9 cellular contexts compared by ENCODE assay signal in the genomic region with DNA sequence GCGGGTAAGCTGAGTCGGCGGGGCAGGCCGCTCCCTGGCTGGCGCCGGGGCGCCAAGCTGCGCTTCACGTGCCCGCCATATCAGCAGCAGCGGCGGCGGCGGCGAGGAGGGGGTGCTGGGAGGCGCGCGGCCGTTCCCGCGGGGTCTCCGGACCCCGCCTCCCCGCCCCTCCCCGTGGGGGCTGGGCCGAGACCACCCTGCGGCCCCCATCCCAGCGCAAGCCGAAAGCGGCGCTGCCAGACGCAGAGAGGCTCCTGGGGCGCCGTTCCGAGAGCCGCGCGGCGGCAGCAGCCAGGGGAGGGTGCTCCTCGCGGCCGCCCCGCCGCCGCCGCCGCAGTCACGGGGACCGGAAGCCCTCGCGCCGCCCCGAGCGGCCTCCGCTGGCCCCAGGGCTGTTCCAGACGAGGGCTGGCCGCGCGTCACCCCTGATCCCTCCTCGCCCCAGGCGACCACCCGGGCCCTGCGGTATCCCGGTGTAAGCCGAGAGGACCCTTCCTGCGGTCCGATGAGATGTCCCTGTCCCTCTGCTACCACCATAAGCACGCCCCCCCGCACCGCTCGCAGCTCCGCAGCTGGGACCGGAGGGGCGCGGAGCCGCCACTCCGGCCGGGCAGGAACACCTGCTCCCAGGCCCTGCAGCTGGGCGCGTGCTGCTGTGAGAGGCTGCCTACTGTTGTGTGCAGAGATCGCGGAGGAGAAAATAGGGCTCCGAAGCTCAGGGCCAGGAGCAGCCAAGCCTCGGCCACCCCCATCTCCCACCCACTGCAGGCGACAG. TPM values are rescaled to one million over a fixed set of nuclear protein-coding genes. Genes with fewer than 3 reads are reported as not detected.
DNase-seq lines count a peak whose midpoint lies in the region; ATAC-seq, FAIRE-seq and TF ChIP-seq lines count a peak whose summit lies in the region.
"Had no signal": no experiment of that assay in that cellular context is flagged by ENCODE, and none has a peak within 500 bp of the region (broad histone marks: within the 10 kb centered on the region; RNA-seq: fewer than 3 reads in every experiment).

No MANE protein-coding gene starts in this region.

- peak overlapping the region; percentile 60; the same call in 1 of the 2 replicates for H2BK5ac ChIP-seq in H1 (ENCODE audit: low read depth, low read length)

- H3K9ac ChIP-seq in SU-DHL-6 (ENCODE audit: low read length) (peak overlapping the region; percentile 77), H1 (replicated peaks in 1 of 4; ENCODE audit: extremely low read depth in 1 of 4, low read depth in 3 of 4, low read length in 3 of 4) (no peak overlapping the region; a peak in 2 of 7 replicates)

- no peak overlapping the region for H4K91ac ChIP-seq in H1 (replicated peaks; ENCODE audit: insufficient read length, low read length)

- no peak for FAIRE-seq in H1 (lab: Jason Lieb, UNC)
- FAIRE-seq: A204.1 had no signal

- H3K56ac ChIP-seq in H1 (replicated peaks; ENCODE audit: insufficient read length, low read depth, low read length), result peak overlapping the region; percentile 6

- H3K4me1 Mint-ChIP-seq in HFFc6 (ENCODE audit: low read depth), result peaks cover 10% of the 10 kb centered on the region

- no peak overlapping the region for H3K14ac ChIP-seq in H1 (ENCODE audit: insufficient read length)

- no peak for TF ChIP-seq CTCF in HFFc6 (IDR thresholded peaks at IDR 0.05)
- TF ChIP-seq CTCF in SU-DHL-6 (IDR thresholded peaks at IDR 0.05; ENCODE audit: insufficient read depth, low read length, poor library complexity, severe bottlenecking), result no peak
- no peak for TF ChIP-seq CTCF in H1 (IDR thresholded peaks at IDR 0.05; ENCODE audit: control extremely low read depth in 1 of 3, insufficient read depth in 1 of 3, low read depth in 1 of 3, low read length in 3 of 3)

- no peak overlapping the region for H4K5ac ChIP-seq in H1 (ENCODE audit: insufficient read length, low read depth, low read length)

- no peak overlapping the region for H2BK120ac ChIP-seq in H1 (replicated peaks; ENCODE audit: low read depth, low read length)

- H3K27ac ChIP-seq in SU-DHL-6 (ENCODE audit: low read depth, low read length) (peak overlapping the region; percentile 60), H1 (ENCODE audit: low read depth, low read length) (no peak overlapping the region)

- H2AK5ac ChIP-seq in H1 (ENCODE audit: low read depth, low read length), result no peak overlapping the region

- H3K27me3 ChIP-seq in SU-DHL-6 (ENCODE audit: low read length) (no peaks in the 10 kb centered on the region), H1 (replicated peaks in 1 of 4; ENCODE audit: control insufficient read depth in 3 of 4, extremely low read depth in 1 of 4, insufficient read depth in 3 of 4, low read length in 3 of 4) (peaks cover 4 to 38% (median 22%) of the 10 kb centered on the region in 4 experiments; a peak in 6 of 7 replicates)

- POLR2A ChIA-PET in H1 (lab: Charles Lee; ENCODE audit: partially characterized antibody), result interaction anchor here (1.0 to 29.1 kb wide), 10 partner anchors 9 to 99 kb away, joined by 3 to 509 read pairs (median 4); no protein-coding TSS in a partner anchor

- no peak overlapping the region for H2AFZ ChIP-seq in SU-DHL-6 (ENCODE audit: low read depth, low read length, severe bottlenecking)
- H2AFZ ChIP-seq in H1 (ENCODE audit: low read length), result no peak overlapping the region

- peak overlapping the region; percentile 32 for H3K18ac ChIP-seq in H1 (ENCODE audit: extremely low read depth, low read length)

- H3K4ac ChIP-seq in H1 (replicated peaks; ENCODE audit: insufficient read length, low read depth, low read length), result no peak overlapping the region

- CTCF ChIA-PET in H1 (lab: Charles Lee; ENCODE audit: partially characterized antibody), result no interaction called here

- H3K9me2 ChIP-seq in SU-DHL-6 (replicated peaks; ENCODE audit: insufficient read depth, low read length), result no peaks in the 10 kb centered on the region

- no peak overlapping the region for H3K23ac ChIP-seq in H1 (ENCODE audit: insufficient read length)

- H3K9me3 Mint-ChIP-seq in HFFc6, result no peaks in the 10 kb centered on the region

- H3K27ac Mint-ChIP-seq in HFFc6, result peak overlapping the region; percentile 21; the same call in 1 of the 2 replicates

- no peak for ATAC-seq in GM19455 (IDR thresholded peaks at IDR 0.05; ENCODE audit: unreplicated experiment)

- DNase-seq in DMS53 (lab: John Stamatoyannopoulos, UW), result peak; percentile 81
- no peak for DNase-seq in DMS53 treated with DMSO at 0.1 percent for 48 hours (lab: John Stamatoyannopoulos, UW; ENCODE audit: unreplicated experiment)
- no peak for DNase-seq in HFFc6
- peak in 1 of 2 experiments; percentile 52 for DNase-seq in H1 (ENCODE audit: low read depth in 1 of 2, low spot score in 2 of 2)
- DNase-seq in myocyte (ENCODE audit: low read depth), result peak; percentile 53
- no peak for DNase-seq in GM19240 (ENCODE audit: insufficient read length, low spot score)

- peak overlapping the region; percentile 8; the same call in 1 of the 2 replicates for H2BK15ac ChIP-seq in H1 (ENCODE audit: low read length)

- peaks cover 25% of the 10 kb centered on the region; the same call in 1 of the 2 replicates for H3K23me2 ChIP-seq in H1 (ENCODE audit: low read depth, low read length)

- no peaks in the 10 kb centered on the region for H3K36me3 ChIP-seq in SU-DHL-6 (ENCODE audit: low read length)
- H3K36me3 ChIP-seq in H1 (ENCODE audit: control insufficient read depth in 2 of 4, insufficient read depth in 4 of 4, low read length in 3 of 4), result no peaks in the 10 kb centered on the region

- no peak overlapping the region for H4K8ac ChIP-seq in H1 (ENCODE audit: extremely low read depth, insufficient read depth, low read length)

- peaks cover 6 to 30% (median 17%) of the 10 kb centered on the region in 4 experiments for H3K4me1 ChIP-seq in H1 (replicated peaks in 1 of 4; ENCODE audit: control insufficient read depth in 3 of 4, insufficient read depth in 4 of 4, low read length in 3 of 4)

- H3K4me3 ChIP-seq in SU-DHL-6 (ENCODE audit: insufficient read depth, low read length, poor library complexity, severe bottlenecking) (peak overlapping the region; percentile 53), H1 (ENCODE audit: extremely low read depth in 1 of 4, insufficient read depth in 2 of 4, low read depth in 3 of 4, low read length in 4 of 4) (peak overlapping the region; percentile 43 to 66 (median 44))

- no peak overlapping the region for H2BK20ac ChIP-seq in H1 (ENCODE audit: low read length)

- H3F3A ChIP-seq in SU-DHL-6 (ENCODE audit: insufficient read depth), result peaks cover 20% of the 10 kb centered on the region

- H3K79me2 ChIP-seq in SU-DHL-6 (ENCODE audit: insufficient read depth, low read length) (no peaks in the 10 kb centered on the region), H1 (ENCODE audit: control insufficient read depth in 1 of 2, insufficient read depth in 2 of 2, low read length in 2 of 2) (peaks cover 0 to 8% of the 10 kb centered on the region in 2 experiments; a peak in 2 of 4 replicates)

- no peaks in the 10 kb centered on the region for H3K79me1 ChIP-seq in H1 (ENCODE audit: low read depth, low read length)

- no peak for TF ChIP-seq RAD21 in H1 (IDR thresholded peaks at IDR 0.05 in 1 of 2, conservative IDR thresholded peaks at IDR 0.05 in 1 of 2; ENCODE audit: low read depth in 2 of 2, low read length in 2 of 2)

- no peaks in the 10 kb centered on the region for H3K9me3 ChIP-seq in SU-DHL-6 (ENCODE audit: insufficient read depth, low read length)
- no peaks in the 10 kb centered on the region for H3K9me3 ChIP-seq in H1 (ENCODE audit: insufficient read depth in 2 of 2, low read depth in 1 of 2, low read length in 1 of 2)

- no peak for TF ChIP-seq POLR2A in H1 (IDR thresholded peaks at IDR 0.05; ENCODE audit: control extremely low read depth in 1 of 2, low read depth in 2 of 2, low read length in 2 of 2)

- no peak for TF ChIP-seq EP300 in H1 (IDR thresholded peaks at IDR 0.05; ENCODE audit: borderline replicate concordance in 1 of 2, low read depth in 2 of 2, low read length in 2 of 2)

- H3K36me3 Mint-ChIP-seq in HFFc6 (ENCODE audit: low read depth), result no peaks in the 10 kb centered on the region

- H3K4me2 ChIP-seq in SU-DHL-6 (ENCODE audit: low read depth, low read length, poor library complexity, severe bottlenecking) (peak overlapping the region; percentile 76), H1 (ENCODE audit: insufficient read depth in 1 of 2, low read depth in 2 of 2, low read length in 2 of 2) (peak overlapping the region; percentile 78 to 98)

- peak overlapping the region; percentile 74 for H3K4me3 Mint-ChIP-seq in HFFc6

- H4K20me1 ChIP-seq in SU-DHL-6 (ENCODE audit: low read depth, low read length) (no peaks in the 10 kb centered on the region), H1 (replicated peaks in 1 of 2; ENCODE audit: control insufficient read depth in 1 of 2, insufficient read depth in 2 of 2, low read length in 2 of 2) (no peaks in the 10 kb centered on the region)

- no peaks in the 10 kb centered on the region for H3K27me3 Mint-ChIP-seq in HFFc6 (ENCODE audit: insufficient read depth)

- H2BK12ac ChIP-seq in H1 (ENCODE audit: low read depth, low read length), result no peak overlapping the region

- WGBS in H1 (ENCODE audit: extremely low coverage in 1 of 2, insufficient coverage in 1 of 2, insufficient read length in 1 of 2, insufficient replicate concordance in 2 of 2, low coverage in 1 of 2, low lambda C conversion rate in 2 of 2, missing lambda C conversion rate in 1 of 2), 2 experiments, result no CpG with 5 or more reads among the region's 85 CpGs

TF ChIP-seq in H1, 55 proteins besides CTCF, POLR2A, EP300 and RAD21 (continues in another document):
- TF ChIP-seq KDM4A (IDR thresholded peaks at IDR 0.05; ENCODE audit: low read depth, low read length, severe bottlenecking), result peak; percentile 30

RNA-seq across cellular contexts. Expression of a gene that starts 7.4 kb away (rescaled TPM):
- 10 to 100 TPM; 15.0 to 20.3 (median 18.3) TPM for total RNA-seq in HFFc6 (2021; fragmentation: NEBNext Ultra II Directional; extraction: Animal tissue kit (Norgen Biotek cat#: 25700))
- 50.8 and 54.7 TPM in 2 replicates for total RNA-seq in H1 (2021; fragmentation: NEBNext Ultra II Directional; extraction: Animal tissue kit (Norgen Biotek cat#: 25700))
- polyA plus RNA-seq in H1 (2011; rRNA removed), result 25.0 and 38.7 TPM in 2 replicates
- 23.7 TPM for polyA plus RNA-seq in H1 (2011; cell fraction: cytosol; rRNA removed)
- polyA plus RNA-seq in H1 (2011; cell fraction: nucleus; rRNA removed), result 71.8 TPM
- 30.9 to 39.5 TPM (median 38.0 TPM) in 4 replicates for polyA plus RNA-seq in H1 (2012, experiment 1 of 2)
- 13.5 TPM for polyA plus RNA-seq in H1 (2012, experiment 2 of 2)
- 27.2 TPM for polyA plus RNA-seq in H1 (2013, experiment 1 of 2)
- polyA plus RNA-seq in H1 (2013, experiment 2 of 2), result 25.2 TPM
- polyA minus RNA-seq in H1 (2011; rRNA and poly(A)+ RNA removed), result 34.2 and 37.3 TPM in 2 replicates
- polyA minus RNA-seq in H1 (2011; cell fraction: cytosol; rRNA and poly(A)+ RNA removed), result 61.1 TPM
- polyA minus RNA-seq in H1 (2011; cell fraction: nucleus; rRNA and poly(A)+ RNA removed), result 51.4 TPM
- 13.9 and 14.6 TPM in 2 replicates for total RNA-seq in myocyte
- polyA plus RNA-seq in myocyte (2012), result 17.2 TPM

Comparison
In these comparisons a context has a peak if more than half of its experiments do, and no peak if none do; other contexts are left out.
1. DNase-seq: peak in DMS53 (single experiment) and myocyte (single experiment); none in DMS53 treated with DMSO at 0.1 percent for 48 hours (single experiment), HFFc6 (single experiment) and GM19240 (single experiment).